ENCODE assay signal across 8 cellular contexts in genomic region chr15:82849556-82850241, GRCh38. TPM values are rescaled to one million over a fixed set of nuclear protein-coding genes. Genes with fewer than 3 reads are reported as not detected.
DNase-seq lines count a peak whose midpoint lies in the region; ATAC-seq, FAIRE-seq and TF ChIP-seq lines count a peak whose summit lies in the region.

No MANE protein-coding gene starts in this region.

- peak overlapping the region in 3 of 6 donors; percentile 35 to 53 (median 38) for H3K27ac Mint-ChIP-seq in immature natural killer cell

- WGBS in A549 (ENCODE audit: missing lambda C conversion rate): 40% methylated on average over 20 of the region's 20 CpGs
- WGBS in smooth muscle cell (ENCODE audit: low lambda C conversion rate): 13% methylated on average over 20 of the region's 20 CpGs

- FAIRE-seq in A549 (lab: Jason Lieb, UNC) (no peak), GM12892 (lab: Jason Lieb, UNC) (no peak)

- peaks cover 12 to 17% of the 10 kb centered on the region in 2 donors for H3K4me1 Mint-ChIP-seq in immature natural killer cell

- peaks cover 1 to 3% (median 2%) of the 10 kb centered on the region in 3 donors for H3K27me3 Mint-ChIP-seq in immature natural killer cell (ENCODE audit: low read depth in 3 of 3)

- H3K27ac ChIP-seq in A549 (no peak overlapping the region), breast epithelium (peak overlapping the region; percentile 73), smooth muscle cell (ENCODE audit: low read depth) (no peak overlapping the region)

- peak; percentile 62 to 79 for TF ChIP-seq RAD21 in A549 (conservative IDR thresholded peaks at IDR 0.05 in 1 of 2, IDR thresholded peaks at IDR 0.05 in 1 of 2)

- peak; percentile 67 to 93 for ATAC-seq in A549

- POLR2A ChIA-PET in A549 (lab: Yijun Ruan, JAX): interaction anchor here (0.7 to 1.3 kb wide), 2 partner anchors 136 to 143 kb away, joined by 3 to 4 read pairs; partner anchors contain the start of gene RAMAC

- H4K20me1 ChIP-seq in smooth muscle cell (ENCODE audit: low read depth): no peaks in the 10 kb centered on the region

- H3K9me3 ChIP-seq in A549 (no peaks in the 10 kb centered on the region), breast epithelium (no peaks in the 10 kb centered on the region), smooth muscle cell (replicated peaks; ENCODE audit: low read depth) (no peaks in the 10 kb centered on the region)

- H3F3A ChIP-seq in smooth muscle cell (ENCODE audit: low read depth): no peaks in the 10 kb centered on the region

- TF ChIP-seq POLR2A in A549 (IDR thresholded peaks at IDR 0.05; ENCODE audit: low read length) (no peak), breast epithelium (IDR thresholded peaks at IDR 0.05) (no peak), GM12892 (IDR thresholded peaks at IDR 0.05; ENCODE audit: low read depth, low read length) (no peak)

- H3K9ac ChIP-seq in smooth muscle cell (ENCODE audit: low read depth): no peak overlapping the region

- H3K36me3 ChIP-seq in breast epithelium: no peaks in the 10 kb centered on the region
- H3K36me3 ChIP-seq in smooth muscle cell (ENCODE audit: low read depth): no peaks in the 10 kb centered on the region

- H3K4me3 Mint-ChIP-seq in immature natural killer cell: peak overlapping the region in 1 of 5 donors; percentile 40

- DNase-seq in A549 (ENCODE audit: low read depth in 1 of 2, low spot score in 1 of 2) (peak; percentile 57 to 87), LNCaP clone FGC (ENCODE audit: low read depth) (peak; percentile 99), SKM-1 (lab: John Stamatoyannopoulos, UW; ENCODE audit: unreplicated experiment) (peak; percentile 66), breast epithelium (ENCODE audit: low spot score in 2 of 2) (peak; percentile 48 to 76), immature natural killer cell (peak; percentile 37 to 46 (median 45)), smooth muscle cell (lab: John Stamatoyannopoulos, UW; ENCODE audit: unreplicated experiment) (no peak), GM12892 (ENCODE audit: insufficient read length) (no peak)

- H3K4me3 ChIP-seq in A549 (no peak overlapping the region), LNCaP clone FGC (ENCODE audit: low read depth, low read length) (no peak overlapping the region), breast epithelium (no peak overlapping the region), smooth muscle cell (no peak overlapping the region)

- no peak for TF ChIP-seq EP300 in A549 (IDR thresholded peaks at IDR 0.05)

- TF ChIP-seq CTCF in A549 (IDR thresholded peaks at IDR 0.05) (peak; percentile 59), GM12874 (IDR thresholded peaks at IDR 0.05; ENCODE audit: insufficient read depth, low read depth, low read length) (peak; percentile 81), LNCaP clone FGC (IDR thresholded peaks at IDR 0.05; ENCODE audit: control insufficient read depth, extremely low read depth, insufficient read depth) (peak; percentile 95), breast epithelium (IDR thresholded peaks at IDR 0.05) (peak; percentile 33 to 83 (median 68)), smooth muscle cell (IDR thresholded peaks at IDR 0.05; ENCODE audit: borderline replicate concordance, insufficient read depth, poor library complexity, severe bottlenecking) (peak; percentile 67)

- H3K4me1 ChIP-seq in A549: no peaks in the 10 kb centered on the region
- H3K4me1 ChIP-seq in breast epithelium: no peaks in the 10 kb centered on the region
- peaks cover 7% of the 10 kb centered on the region for H3K4me1 ChIP-seq in smooth muscle cell (ENCODE audit: low read depth)

- CTCF ChIA-PET in A549 (lab: Yijun Ruan, JAX): interaction anchor here (0.6 to 4.8 kb wide), 39 partner anchors 9 to 309 kb away, joined by 3 to 47 read pairs (median 4); partner anchors contain the start of genes C15orf40, RAMAC and RPS17

- peaks cover 0 to 2% (median 0%) of the 10 kb centered on the region in 6 donors for H3K9me3 Mint-ChIP-seq in immature natural killer cell

- no peak overlapping the region for H3K4me2 ChIP-seq in A549
- H3K4me2 ChIP-seq in smooth muscle cell: peak overlapping the region; percentile 53

- peak overlapping the region; percentile 67 for H2AFZ ChIP-seq in smooth muscle cell (ENCODE audit: low read depth)

- intact Hi-C loops in breast epithelium (cut with DNase I; ENCODE audit: low total_unique reads): no loop called here

- no peaks in the 10 kb centered on the region for H3K27me3 ChIP-seq in breast epithelium
- no peaks in the 10 kb centered on the region for H3K27me3 ChIP-seq in smooth muscle cell (ENCODE audit: low read depth)

- no peaks in the 10 kb centered on the region for H3K79me2 ChIP-seq in smooth muscle cell (ENCODE audit: low read depth)

- peaks cover 0 to 5% (median 0%) of the 10 kb centered on the region in 3 donors for H3K36me3 Mint-ChIP-seq in immature natural killer cell

TF ChIP-seq in A549, 52 proteins besides CTCF, POLR2A, EP300 and RAD21:
- TF ChIP-seq NPAS2 (CRISPR knock-in tag; IDR thresholded peaks at IDR 0.05; ENCODE audit: borderline replicate concordance): no peak
- TF ChIP-seq HOXB5 (CRISPR knock-in tag; IDR thresholded peaks at IDR 0.05): 0 out of 2 replicates have a peak, but pooled peaks have one; percentile 48
- peak; percentile 59 for TF ChIP-seq SMC3 (IDR thresholded peaks at IDR 0.05)

RNA-seq across cellular contexts. Expression of gene WHAMM, which starts 40.3 kb away (rescaled TPM):
- 4.2 and 5.1 TPM in 2 replicates for polyA plus RNA-seq in A549 (2011; rRNA removed)
- 3.7 and 4.0 TPM in 2 replicates for polyA plus RNA-seq in A549 (2012; cell fraction: cytosol; rRNA removed)
- 5.0 and 5.7 TPM in 2 replicates for polyA plus RNA-seq in A549 (2012; cell fraction: nucleus; rRNA removed)
- polyA plus RNA-seq in A549 (2017; fragmentation: RNase III; extraction: RNeasy Plus Mini Kit Qiagen cat#74134 plus additional on column Dnase treatment): 5.5 to 5.9 TPM (median 5.6 TPM) in 3 replicates
- 1.8 and 2.1 TPM in 2 replicates for polyA minus RNA-seq in A549 (2011; rRNA and poly(A)+ RNA removed)
- 10 to 100 TPM; 10.8 to 12.9 (median 11.0) TPM for total RNA-seq in breast epithelium
- 1 to 10 TPM; 3.3 to 5.2 (median 4.1) TPM for polyA plus RNA-seq in immature natural killer cell
- total RNA-seq in smooth muscle cell: 2.2 and 3.6 TPM in 2 replicates
- 4.1 and 5.1 TPM in 2 replicates for polyA plus RNA-seq in smooth muscle cell
- 3.9 TPM for polyA plus RNA-seq in GM12892 (2012; ENCODE audit: missing spikeins)

RNA-seq across cellular contexts. Expression of gene FSD2, which starts 43.8 kb away (rescaled TPM):
- polyA plus RNA-seq in A549 (2011; rRNA removed) (not detected in 2 replicates), A549 (2017; fragmentation: RNase III; extraction: RNeasy Plus Mini Kit Qiagen cat#74134 plus additional on column Dnase treatment) (0.01 TPM in 1 of 3 replicates, not detected in the others), immature natural killer cell (not detected), smooth muscle cell (not detected in 2 replicates)
- polyA plus RNA-seq in A549 (2012; cell fraction: cytosol; rRNA removed): not detected in 2 replicates
- polyA plus RNA-seq in A549 (2012; cell fraction: nucleus; rRNA removed): not detected in 2 replicates
- polyA minus RNA-seq in A549 (2011; rRNA and poly(A)+ RNA removed): not detected in 2 replicates
- total RNA-seq in breast epithelium (1 to 10 TPM in 1 of 3 donors, under 1 TPM in 1, not detected in 1; under 0.01 to 1.6 TPM), smooth muscle cell (not detected in 2 replicates)
- 0.15 TPM for polyA plus RNA-seq in GM12892 (2012; ENCODE audit: missing spikeins)

Comparison
In these comparisons a context has a peak if more than half of its experiments do, and no peak if none do; other contexts are left out.
1. DNase-seq: peak in A549 (2 of 2), LNCaP clone FGC (single experiment), SKM-1 (single experiment), breast epithelium (2 of 2) and immature natural killer cell (3 of 3); none in smooth muscle cell (single experiment) and GM12892 (single experiment).
2. H3K27ac ChIP-seq: peak in breast epithelium (2 of 2); none in A549 (0 of 2) and smooth muscle cell (single experiment).
3. Peak in every context shown above with its lines, with median percentiles within 50 percentile points of each other: CTCF ChIP-seq.